In the genomic region with DNA sequence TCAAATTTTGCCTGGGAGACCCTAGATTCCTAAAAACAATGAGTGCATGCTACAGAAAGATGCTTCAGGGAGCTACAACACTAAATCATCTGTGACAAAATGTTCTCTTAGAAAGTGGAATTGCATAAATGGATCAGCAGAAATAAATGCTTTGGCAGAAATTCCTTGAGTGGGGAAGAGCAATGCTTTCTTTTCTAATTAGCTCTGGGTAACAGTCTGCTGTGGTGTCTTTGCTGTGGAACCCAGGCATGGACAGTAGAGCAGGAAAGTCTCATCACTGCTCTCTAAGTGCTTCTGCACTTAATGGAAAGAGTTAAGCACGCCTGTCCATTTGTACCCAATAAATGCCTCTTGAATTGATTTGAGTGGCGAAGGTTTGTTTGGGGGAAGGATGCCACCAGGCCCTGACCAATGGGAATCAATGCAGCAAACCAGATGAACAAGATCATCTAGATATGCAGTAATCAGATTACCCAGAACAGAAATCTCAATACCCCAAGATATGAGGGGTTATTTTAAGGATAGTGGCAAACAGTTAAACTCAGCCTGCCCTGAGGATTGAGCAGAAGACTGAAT, we compare ENCODE assay signal across 24 cellular contexts. TPM values are rescaled to one million over a fixed set of nuclear protein-coding genes. Genes with fewer than 3 reads are reported as not detected.
DNase-seq lines count a peak whose midpoint lies in the region; ATAC-seq and TF ChIP-seq lines count a peak whose summit lies in the region.
"Had no signal": no experiment of that assay in that cellular context is flagged by ENCODE, and none has a peak within 500 bp of the region (broad histone marks: within the 10 kb centered on the region; RNA-seq: fewer than 3 reads in every experiment).

No MANE protein-coding gene starts in this region.

- H3K4me1 ChIP-seq in right atrium auricular region (peaks cover 0 to 81% of the 10 kb centered on the region in 2 donors), spleen (peaks cover 0 to 58% (median 24%) of the 10 kb centered on the region in 6 donors)
- H3K4me1 ChIP-seq: BLaER1, parathyroid adenoma had no signal

- 64 to 88% (median 82%) methylated on average over 2 of the region's 2 CpGs for WGBS in spleen, 5 donors

- H3K9me3 ChIP-seq in right atrium auricular region (no peaks in the 10 kb centered on the region), spleen (no peaks in the 10 kb centered on the region)
- H3K9me3 ChIP-seq: BLaER1 had no signal

- H3K4me3 Mint-ChIP-seq in effector memory CD8-positive, alpha-beta T cell, result no peak overlapping the region
- H3K4me3 Mint-ChIP-seq: nephron progenitor cell, T-cell had no signal

- H3K27me3 ChIP-seq in right atrium auricular region (no peaks in the 10 kb centered on the region), spleen (replicated peaks in 1 of 7) (peaks cover 0 to 21% (median 0%) of the 10 kb centered on the region in 7 donors)
- H3K27me3 ChIP-seq: BLaER1 had no signal

- intact Hi-C loops in left cardiac atrium (cut with DNase I) (no loop called here), spleen (cut with DNase I; ENCODE audit: low total_unique reads) (no loop called here)

- no peak for TF ChIP-seq POLR2A in spleen (IDR thresholded peaks at IDR 0.05)

- no peaks in the 10 kb centered on the region for H3K36me3 Mint-ChIP-seq in effector memory CD8-positive, alpha-beta T cell (ENCODE audit: insufficient read depth)
- H3K36me3 Mint-ChIP-seq: activated naive CD4-positive, alpha-beta T cell treated with anti-CD3 and anti-CD28 coated beads, Interleukin-2, amount 50 U/mL, for 72 hours; T-cell had no signal

- H3K27ac ChIP-seq in right atrium auricular region, result peak overlapping the region; percentile 88 to 94
- H3K27ac ChIP-seq in spleen, result peak overlapping the region in 6 of 8 donors; percentile 26 to 84 (median 73)
- H3K27ac ChIP-seq: BLaER1, KMS-11, parathyroid adenoma had no signal

- H3K9me3 Mint-ChIP-seq in effector memory CD8-positive, alpha-beta T cell, result no peaks in the 10 kb centered on the region
- H3K9me3 Mint-ChIP-seq: activated naive CD4-positive, alpha-beta T cell treated with anti-CD3 and anti-CD28 coated beads, Interleukin-2, amount 50 U/mL, for 72 hours; nephron progenitor cell; T-cell had no signal

- ATAC-seq in left cardiac atrium (no peak), GM19467 (IDR thresholded peaks at IDR 0.05; ENCODE audit: unreplicated experiment) (no peak)
- ATAC-seq in effector memory CD8-positive, alpha-beta T cell (replicated peaks), result no peak
- ATAC-seq: activated naive CD4-positive, alpha-beta T cell treated with anti-CD3 and anti-CD28 coated beads, Interleukin-2, amount 50 U/mL, for 72 hours; T-cell had no signal

- TF ChIP-seq CTCF in right atrium auricular region (IDR thresholded peaks at IDR 0.05) (no peak), spleen (IDR thresholded peaks at IDR 0.05 in 8 of 11, conservative IDR thresholded peaks at IDR 0.05 in 3 of 11) (no peak), GM10266 (IDR thresholded peaks at IDR 0.05; ENCODE audit: control insufficient read depth, insufficient read depth, low read depth, missing control alignments) (no peak)

- DNase-seq in right atrium auricular region (ENCODE audit: low spot score), result no peak
- no peak for DNase-seq in left cardiac atrium
- DNase-seq in islet precursor cell, result peak; percentile 59
- no peak for DNase-seq in spleen
- no peak for DNase-seq in effector memory CD8-positive, alpha-beta T cell
- no peak for DNase-seq in DMS 273 treated with DMSO at 0.1 percent for 48 hours (lab: John Stamatoyannopoulos, UW)
- no peak for DNase-seq in GM10266 (ENCODE audit: extremely low spot score)
- DNase-seq: activated T-cell treated with anti-CD3 and anti-CD28 coated beads, Interleukin-2, amount 50 U/mL, for 48 hours; COR-L47; kidney glomerular epithelial cell; midbrain; NCI-H1048; NCI-H187 treated with DMSO at 0.1 percent for 48 hours; NCI-H345; NCI-H774; nephron progenitor cell; stimulated activated CD4-positive, alpha-beta T cell treated with anti-CD3 and anti-CD28 coated beads, Interleukin-1b, Interleukin-23, amount 100 ng/mL, for 48 hours; T-cell; trophoblast cell had no signal

- H3K36me3 ChIP-seq in right atrium auricular region, result no peaks in the 10 kb centered on the region
- no peaks in the 10 kb centered on the region for H3K36me3 ChIP-seq in spleen
- H3K36me3 ChIP-seq: BLaER1 had no signal

- H3K4me1 Mint-ChIP-seq in effector memory CD8-positive, alpha-beta T cell (ENCODE audit: low read depth in 2 of 2), result no peaks in the 10 kb centered on the region

- peaks cover 10 to 18% of the 10 kb centered on the region in 2 donors for H3K27me3 Mint-ChIP-seq in effector memory CD8-positive, alpha-beta T cell

- H3K4me3 ChIP-seq in right atrium auricular region (no peak overlapping the region), spleen (no peak overlapping the region)
- H3K4me3 ChIP-seq: BLaER1 had no signal

- no peak overlapping the region for H3K27ac Mint-ChIP-seq in effector memory CD8-positive, alpha-beta T cell
- H3K27ac Mint-ChIP-seq: activated naive CD4-positive, alpha-beta T cell treated with anti-CD3 and anti-CD28 coated beads, Interleukin-2, amount 50 U/mL, for 72 hours; nephron progenitor cell had no signal

RNA-seq across cellular contexts. Expression of gene HLF, which starts 13.5 kb away (rescaled TPM):
- total RNA-seq in right atrium auricular region (10 to 100 TPM; 36.9 to 38.4 TPM), left cardiac atrium (10 to 100 TPM; 36.7 to 36.8 TPM), spleen (10 to 100 TPM in 5 of 7 donors, 1 to 10 TPM in 2; 6.8 to 37.9 (median 18.7) TPM)
- polyA plus RNA-seq in spleen, result 1 to 10 TPM; 1.6 to 8.5 (median 2.4) TPM
